19 cellular contexts compared by ENCODE assay signal in the genomic region with DNA sequence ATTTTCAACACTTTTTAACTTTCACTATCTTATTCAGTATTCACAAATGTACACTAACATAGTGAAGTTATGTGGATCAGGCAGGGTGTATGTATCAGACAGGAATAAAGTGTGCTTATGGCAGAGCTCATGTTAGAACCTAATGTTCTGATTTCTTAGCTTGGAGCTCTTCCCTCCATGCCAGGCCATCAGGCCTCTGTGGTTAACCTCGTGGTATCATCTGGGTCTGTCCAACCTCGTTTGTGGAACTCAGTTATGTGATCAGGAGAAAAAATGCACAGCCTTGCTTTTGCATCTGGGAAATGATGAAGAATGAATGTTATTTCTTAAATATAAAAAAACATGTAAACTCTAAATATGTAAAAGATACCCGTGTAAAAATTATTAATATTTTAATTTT.
"Had no signal": no experiment of that assay in that cellular context is flagged by ENCODE, and none has a peak within 500 bp of the region (broad histone marks: within the 10 kb centered on the region; RNA-seq: fewer than 3 reads in every experiment).

No MANE protein-coding gene starts in this region.

- H3K4me3 ChIP-seq: cardiac muscle cell, lung, pancreas, right lobe of liver, thoracic aorta, upper lobe of left lung had no signal

- H3K27ac Mint-ChIP-seq: activated CD4-positive, alpha-beta T cell treated with anti-CD3 and anti-CD28 coated beads, Interleukin-2, amount 10 ng/mL, durations not matched to agents 24 days and 14 days; activated CD8-positive, alpha-beta T cell treated with anti-CD3 and anti-CD28 coated beads for 36 hours; activated T-cell treated with anti-CD3 and anti-CD28 coated beads, Interleukin-2, amount 50 U/mL, for 24 hours; effector memory CD8-positive, alpha-beta T cell; natural killer cell treated with Interleukin-12 subunit alpha and Interleukin-12 subunit beta and Interleukin-15 and Interleukin-18, amount 100 ng/mL, for 72 hours; stimulated activated memory B cell treated with anti-CD40 and anti-IgM and Interleukin-4, amounts not matched to agents 10 μg/mL and 1 μg/mL and 100 μg/mL, for 72 hours; T-helper 2 cell treated with Interferon-gamma antibody and Interleukin-4, amounts not matched to agents 5 μg/mL and 100 μg/mL, for 36 hours had no signal

- H3K9me3 Mint-ChIP-seq: natural killer cell treated with Interleukin-12 subunit alpha and Interleukin-12 subunit beta and Interleukin-15 and Interleukin-18, amount 100 ng/mL, for 72 hours had no signal

- DNase-seq: activated CD4-positive, alpha-beta T cell treated with anti-CD3 and anti-CD28 coated beads, Interleukin-2, amount 10 ng/mL, durations not matched to agents 24 days and 14 days; activated CD8-positive, alpha-beta T cell treated with anti-CD3 and anti-CD28 coated beads for 36 hours; activated effector memory CD4-positive, alpha-beta T cell treated with Interleukin-2 at 50 U/mL for 16 hours; activated naive CD4-positive, alpha-beta T cell treated with anti-CD3 and anti-CD28 coated beads, Interleukin-2, amount 50 U/mL, for 16 hours; activated T-cell treated with anti-CD3 and anti-CD28 coated beads, Interleukin-2, amount 50 U/mL, for 24 hours; effector memory CD8-positive, alpha-beta T cell; foreskin keratinocyte; pancreas; right lobe of liver; stimulated activated CD4-positive, alpha-beta T cell treated with anti-CD3 and anti-CD28 coated beads, Interleukin-4, amount 100 ng/mL, for 4 hours; upper lobe of left lung had no signal

- FAIRE-seq: astrocyte, keratinocyte had no signal

- H3K27me3 Mint-ChIP-seq: activated CD8-positive, alpha-beta T cell treated with anti-CD3 and anti-CD28 coated beads for 36 hours; activated T-cell treated with anti-CD3 and anti-CD28 coated beads, Interleukin-2, amount 50 U/mL, for 24 hours had no signal

- ATAC-seq: activated CD8-positive, alpha-beta T cell treated with anti-CD3 and anti-CD28 coated beads for 36 hours; effector memory CD8-positive, alpha-beta T cell; foreskin keratinocyte; natural killer cell treated with Interleukin-12 subunit alpha and Interleukin-12 subunit beta and Interleukin-15 and Interleukin-18, amount 100 ng/mL, for 72 hours; pancreas; right lobe of liver; stimulated activated memory B cell treated with anti-CD40 and anti-IgM and Interleukin-4, amounts not matched to agents 10 μg/mL and 1 μg/mL and 100 μg/mL, for 72 hours had no signal

- H3K4me3 Mint-ChIP-seq: activated CD4-positive, alpha-beta T cell treated with anti-CD3 and anti-CD28 coated beads, Interleukin-2, amount 10 ng/mL, durations not matched to agents 24 days and 14 days; activated CD8-positive, alpha-beta T cell treated with anti-CD3 and anti-CD28 coated beads for 36 hours; activated T-cell treated with anti-CD3 and anti-CD28 coated beads, Interleukin-2, amount 50 U/mL, for 24 hours; effector memory CD8-positive, alpha-beta T cell; natural killer cell treated with Interleukin-12 subunit alpha and Interleukin-12 subunit beta and Interleukin-15 and Interleukin-18, amount 100 ng/mL, for 72 hours; stimulated activated memory B cell treated with anti-CD40 and anti-IgM and Interleukin-4, amounts not matched to agents 10 μg/mL and 1 μg/mL and 100 μg/mL, for 72 hours; T-helper 2 cell treated with Interferon-gamma antibody and Interleukin-4, amounts not matched to agents 5 μg/mL and 100 μg/mL, for 36 hours had no signal
